Comparison of ENCODE assay signal across 28 cellular contexts in the genomic region with DNA sequence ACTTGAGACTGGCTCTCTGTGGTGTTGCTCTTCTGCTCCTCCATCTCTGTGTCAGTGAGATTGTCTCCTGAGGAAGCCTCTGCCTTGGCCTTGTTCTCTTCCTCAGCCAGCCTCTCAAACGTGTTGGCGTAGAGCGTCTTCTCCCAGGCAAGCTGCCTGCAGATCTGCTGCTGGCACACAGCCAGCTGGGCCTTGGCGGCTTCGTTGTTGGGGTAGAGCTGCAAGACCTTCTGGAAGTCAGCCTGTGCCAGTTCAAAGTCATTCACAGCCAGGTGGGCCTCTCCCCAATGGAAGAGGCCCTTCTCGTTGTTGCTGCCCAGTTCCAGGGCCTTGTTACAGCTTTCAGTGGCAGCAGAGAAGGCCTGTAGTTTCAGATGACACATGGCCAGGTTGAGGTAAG.
"Had no signal": no experiment of that assay in that cellular context is flagged by ENCODE, and none has a peak within 500 bp of the region (broad histone marks: within the 10 kb centered on the region; RNA-seq: fewer than 3 reads in every experiment).

No MANE protein-coding gene starts in this region.

- DNase-seq: activated B cell treated with CpG ODN at 0.5 μM for 24 hours; activated CD4-positive, alpha-beta memory T cell treated with anti-CD3 and anti-CD28 coated beads for 36 hours; activated CD4-positive, alpha-beta T cell treated with anti-CD3 and anti-CD28 coated beads for 4 hours; activated CD4-positive, alpha-beta T cell treated with anti-CD3 and anti-CD28 coated beads, Interleukin-2, amount 50 U/mL, for 1 hour; activated CD4-positive, CD25-positive, alpha-beta regulatory T cell treated with anti-CD3 and anti-CD28 coated beads, Interleukin-2, amount 50 U/mL, for 72 hours; activated CD8-positive, alpha-beta memory T cell treated with anti-CD3 and anti-CD28 coated beads, Interleukin-2, amount 50 U/mL, for 4 hours; activated effector memory CD4-positive, alpha-beta T cell treated with Interleukin-2 at 50 U/mL for 16 hours; activated naive CD4-positive, alpha-beta T cell treated with anti-CD3 and anti-CD28 coated beads, Interleukin-2, amount 10 ng/mL, durations not matched to agents 7 days and 5 days; activated naive CD8-positive, alpha-beta T cell treated with anti-CD3 and anti-CD28 coated beads, Interleukin-2, amount 50 U/mL, for 24 hours; activated T-cell treated with anti-CD3 and anti-CD28 coated beads for 4 hours; activated T-cell treated with anti-CD3 and anti-CD28 coated beads, Interleukin-2, amount 50 U/mL, for 4 hours; anterior cingulate cortex; NCI-H1092 treated with DMSO at 0.1 percent for 48 hours; NCI-H1417; NCI-H146; NCI-H187; NCI-H2029 treated with DMSO at 0.1 percent for 48 hours; NCI-H2227 treated with DMSO at 0.1 percent for 48 hours; NCI-H524 treated with DMSO at 0.1 percent for 48 hours; PC-9; Right ventricle myocardium superior; SW 1271; T-helper 1 cell; T-helper 2 cell; T-helper 9 cell had no signal

- H3K27ac Mint-ChIP-seq: activated B cell treated with CpG ODN at 0.5 μM for 24 hours; activated CD4-positive, alpha-beta memory T cell treated with anti-CD3 and anti-CD28 coated beads for 36 hours; activated naive CD4-positive, alpha-beta T cell treated with anti-CD3 and anti-CD28 coated beads, Interleukin-2, amount 10 ng/mL, durations not matched to agents 7 days and 5 days; activated naive CD8-positive, alpha-beta T cell; activated naive CD8-positive, alpha-beta T cell treated with anti-CD3 and anti-CD28 coated beads, Interleukin-2, amount 50 U/mL, for 24 hours; brain had no signal

- H3K9me3 Mint-ChIP-seq: activated naive CD4-positive, alpha-beta T cell treated with anti-CD3 and anti-CD28 coated beads, Interleukin-2, amount 10 ng/mL, durations not matched to agents 7 days and 5 days; activated T-cell treated with anti-CD3 and anti-CD28 coated beads, Interleukin-2, amount 50 U/mL, for 4 hours had no signal

- H3K4me3 Mint-ChIP-seq: activated B cell treated with CpG ODN at 0.5 μM for 24 hours; activated CD4-positive, alpha-beta memory T cell treated with anti-CD3 and anti-CD28 coated beads for 36 hours; activated naive CD4-positive, alpha-beta T cell treated with anti-CD3 and anti-CD28 coated beads, Interleukin-2, amount 10 ng/mL, durations not matched to agents 7 days and 5 days; activated naive CD8-positive, alpha-beta T cell; activated naive CD8-positive, alpha-beta T cell treated with anti-CD3 and anti-CD28 coated beads, Interleukin-2, amount 50 U/mL, for 24 hours; activated T-cell treated with anti-CD3 and anti-CD28 coated beads, Interleukin-2, amount 50 U/mL, for 4 hours; brain had no signal

- H3K27ac ChIP-seq: PC-9, VCaP had no signal

- H3K27me3 Mint-ChIP-seq: activated B cell treated with CpG ODN at 0.5 μM for 24 hours; activated CD4-positive, alpha-beta memory T cell treated with anti-CD3 and anti-CD28 coated beads for 36 hours; activated naive CD4-positive, alpha-beta T cell treated with anti-CD3 and anti-CD28 coated beads, Interleukin-2, amount 10 ng/mL, durations not matched to agents 7 days and 5 days; activated naive CD8-positive, alpha-beta T cell treated with anti-CD3 and anti-CD28 coated beads, Interleukin-2, amount 50 U/mL, for 24 hours; brain had no signal

- ATAC-seq: activated naive CD8-positive, alpha-beta T cell treated with anti-CD3 and anti-CD28 coated beads, Interleukin-2, amount 50 U/mL, for 24 hours had no signal

- H3K4me3 ChIP-seq: PC-9 had no signal

- H3K4me1 Mint-ChIP-seq: activated B cell treated with CpG ODN at 0.5 μM for 24 hours; activated naive CD4-positive, alpha-beta T cell treated with anti-CD3 and anti-CD28 coated beads, Interleukin-2, amount 10 ng/mL, durations not matched to agents 7 days and 5 days; activated naive CD8-positive, alpha-beta T cell treated with anti-CD3 and anti-CD28 coated beads, Interleukin-2, amount 50 U/mL, for 24 hours; brain had no signal

- H3K36me3 Mint-ChIP-seq: activated CD4-positive, alpha-beta memory T cell treated with anti-CD3 and anti-CD28 coated beads for 36 hours; activated naive CD4-positive, alpha-beta T cell treated with anti-CD3 and anti-CD28 coated beads, Interleukin-2, amount 10 ng/mL, durations not matched to agents 7 days and 5 days; activated naive CD8-positive, alpha-beta T cell had no signal
